In genomic region chr9:34377402-34377741, GRCh38 we compare ENCODE assay signal across 8 cellular contexts. TPM values are rescaled to one million over a fixed set of nuclear protein-coding genes. Genes with fewer than 3 reads are reported as not detected.
A peak's percentile ranks its signal among the peaks of the same experiment; 100 is the strongest.
DNase-seq lines count a peak whose midpoint lies in the region; ATAC-seq and TF ChIP-seq lines count a peak whose summit lies in the region.

No MANE protein-coding gene starts in this region.

- H3K9me3 ChIP-seq in A673 (ENCODE audit: low read depth, low read length, poor library complexity, severe bottlenecking) (no peaks in the 10 kb centered on the region), body of pancreas (no peaks in the 10 kb centered on the region), lower lobe of right lung (no peaks in the 10 kb centered on the region), tibial nerve (peaks cover 0 to under 1% (median 0%) of the 10 kb centered on the region in 4 donors)

- peak overlapping the region; percentile 67 for H3K4me3 ChIP-seq in A673 (ENCODE audit: low read depth, low read length, poor library complexity, severe bottlenecking)
- peak overlapping the region; percentile 74 for H3K4me3 ChIP-seq in HL-60 (replicated peaks; ENCODE audit: insufficient read depth, low read length)
- peak overlapping the region in 1 of 2 donors; percentile 6 for H3K4me3 ChIP-seq in body of pancreas
- peak overlapping the region; percentile 80 for H3K4me3 ChIP-seq in lower lobe of right lung
- peak overlapping the region; percentile 42 to 76 (median 62) for H3K4me3 ChIP-seq in tibial nerve

- ATAC-seq in body of pancreas (peak; percentile 1), lower lobe of right lung (no peak)

- CTCF ChIA-PET in A673 (lab: Charles Lee), result interaction anchor here (0.6 kb wide), 2 partner anchors 99 to 194 kb away, joined by 3 to 6 read pairs; no protein-coding TSS in a partner anchor

- intact Hi-C loops in A673 (cut with micrococcal nuclease; ENCODE audit: unreplicated experiment), result loop anchor here (1.0 to 5.0 kb wide), 2 partner anchors 48 to 125 kb away; partner anchors contain the start of genes KIF24 and NUDT2
- intact Hi-C loops in body of pancreas (cut with DNase I), result no loop called here
- intact Hi-C loops in lower lobe of right lung (cut with DNase I), result no loop called here

- WGBS in body of pancreas, 2 donors, result 0 to 1% methylated on average over 13 to 21 of the region's 21 CpGs
- 7 to 8% methylated on average over 20 to 21 of the region's 21 CpGs for WGBS in tibial nerve, 2 donors

- POLR2A ChIA-PET in A673 (lab: Charles Lee; ENCODE audit: low non-redundant PET), result no interaction called here

- TF ChIP-seq CTCF in A673 (conservative IDR thresholded peaks at IDR 0.05; ENCODE audit: low read depth, low read length) (no peak), HL-60 (IDR thresholded peaks at IDR 0.05; ENCODE audit: insufficient read depth, low read length) (no peak), body of pancreas (IDR thresholded peaks at IDR 0.05) (no peak), lower lobe of right lung (IDR thresholded peaks at IDR 0.05) (no peak), tibial nerve (IDR thresholded peaks at IDR 0.05) (no peak)

- H3K36me3 ChIP-seq in A673 (ENCODE audit: insufficient read depth, low read length, poor library complexity, severe bottlenecking) (no peaks in the 10 kb centered on the region), body of pancreas (replicated peaks in 1 of 2; ENCODE audit: insufficient read depth in 1 of 2, low read depth in 2 of 2) (no peaks in the 10 kb centered on the region), lower lobe of right lung (no peaks in the 10 kb centered on the region), tibial nerve (peaks cover 0 to 2% (median 0%) of the 10 kb centered on the region in 3 donors)

- H3K27me3 ChIP-seq in A673 (replicated peaks; ENCODE audit: insufficient read depth, low read depth, low read length, poor library complexity) (no peaks in the 10 kb centered on the region), HL-60 (ENCODE audit: insufficient read depth, poor library complexity, severe bottlenecking) (peaks cover 11% of the 10 kb centered on the region), body of pancreas (no peaks in the 10 kb centered on the region), lower lobe of right lung (ENCODE audit: low read depth) (no peaks in the 10 kb centered on the region), tibial nerve (peaks cover 0 to 13% of the 10 kb centered on the region in 2 donors)

- no peak overlapping the region for H3K27ac ChIP-seq in A673 (ENCODE audit: low read depth, low read length, poor library complexity, severe bottlenecking)
- no peak overlapping the region for H3K27ac ChIP-seq in HL-60 (replicated peaks)
- H3K27ac ChIP-seq in body of pancreas, result peak overlapping the region; percentile 80 to 90 (median 81)
- peak overlapping the region; percentile 50 for H3K27ac ChIP-seq in lower lobe of right lung
- peak overlapping the region; percentile 23 to 84 (median 76) for H3K27ac ChIP-seq in tibial nerve

- H3K4me1 ChIP-seq in A673 (ENCODE audit: insufficient read depth, low read length, poor library complexity, severe bottlenecking) (peaks cover 25% of the 10 kb centered on the region), body of pancreas (peaks cover 61% of the 10 kb centered on the region), lower lobe of right lung (peaks cover 48% of the 10 kb centered on the region), tibial nerve (peaks cover 0 to 49% (median 32%) of the 10 kb centered on the region in 4 donors)

- TF ChIP-seq EP300 in tibial nerve (IDR thresholded peaks at IDR 0.05), result no peak

- no TSS peak for BruUV-seq in A673 (replicated peaks; lab: Mats Ljungman, UMichigan)

- no peak for TF ChIP-seq POLR2A in body of pancreas (IDR thresholded peaks at IDR 0.05)
- TF ChIP-seq POLR2A in tibial nerve (IDR thresholded peaks at IDR 0.05), result no peak

- no peak for DNase-seq in A673 (ENCODE audit: low spot score)
- DNase-seq in HL-60 (ENCODE audit: low read depth in 1 of 2, low spot score in 1 of 2), result no peak
- peak; percentile 67 to 76 (median 70) for DNase-seq in body of pancreas
- DNase-seq in lower lobe of right lung, result peak; percentile 70
- no peak for DNase-seq in tibial nerve (ENCODE audit: low spot score in 2 of 2)
- no peak for DNase-seq in NCI-H446 (lab: John Stamatoyannopoulos, UW)
- DNase-seq in NK-92 treated with Interleukin-12 subunit alpha and Interleukin-12 subunit beta, amount 100 ng/mL, for 24 hours (lab: John Stamatoyannopoulos, UW), result no peak
- no peak for DNase-seq in SKM-1 treated with dmso at 0.1 percent for 144 hours (lab: John Stamatoyannopoulos, UW; ENCODE audit: unreplicated experiment)

RNA-seq across cellular contexts. Expression of gene MYORG, which starts 0.7 kb away (rescaled TPM):
- total RNA-seq in A673 (2021), result 7.8 and 7.9 TPM in 2 replicates
- 10 to 100 TPM; 11.2 to 11.9 TPM for total RNA-seq in body of pancreas
- 4.8 TPM for total RNA-seq in lower lobe of right lung
- total RNA-seq in tibial nerve, result 1 to 10 TPM; 4.8 to 9.0 (median 6.9) TPM

RNA-seq across cellular contexts. Expression of gene NUDT2, which starts 48.0 kb away (rescaled TPM):
- 19.1 and 25.3 TPM in 2 replicates for total RNA-seq in A673 (2021)
- total RNA-seq in body of pancreas, result 10 to 100 TPM in 1 of 2 donors, 1 to 10 TPM in 1; 9.2 to 14.0 TPM
- total RNA-seq in lower lobe of right lung, result 13.5 TPM
- 10 to 100 TPM; 14.1 to 55.5 (median 25.4) TPM for total RNA-seq in tibial nerve

RNA-seq across cellular contexts. Expression of gene KIF24, which starts 48.3 kb away (rescaled TPM):
- 10.6 and 11.6 TPM in 2 replicates for total RNA-seq in A673 (2021)
- total RNA-seq in body of pancreas, result under 1 TPM; 0.26 to 0.33 TPM
- total RNA-seq in lower lobe of right lung, result 1.4 TPM
- total RNA-seq in tibial nerve, result 1 to 10 TPM in 3 of 4 donors, under 1 TPM in 1; 0.59 to 1.9 (median 1.5) TPM

Comparison
In these comparisons a context has a peak if more than half of its experiments do, and no peak if none do; other contexts are left out.
1. DNase-seq: peak in body of pancreas (4 of 4) and lower lobe of right lung (single experiment); none in A673 (single experiment), HL-60 (0 of 2), tibial nerve (0 of 2), NCI-H446 (0 of 2), NK-92 treated with Interleukin-12 subunit alpha and Interleukin-12 subunit beta, amount 100 ng/mL, for 24 hours (single experiment) and SKM-1 treated with dmso at 0.1 percent for 144 hours (single experiment).
2. H3K27ac ChIP-seq: peak in body of pancreas (4 of 4), lower lobe of right lung (single experiment) and tibial nerve (4 of 4); none in A673 (single experiment) and HL-60 (single experiment).